21 cellular contexts compared by ENCODE assay signal in genomic region chr7:138658889-138659288, GRCh38. TPM values are rescaled to one million over a fixed set of nuclear protein-coding genes. Genes with fewer than 3 reads are reported as not detected.
A peak's percentile ranks its signal among the peaks of the same experiment; 100 is the strongest.
DNase-seq lines count a peak whose midpoint lies in the region; ATAC-seq and TF ChIP-seq lines count a peak whose summit lies in the region.
"Had no signal": no experiment of that assay in that cellular context is flagged by ENCODE, and none has a peak within 500 bp of the region (broad histone marks: within the 10 kb centered on the region; RNA-seq: fewer than 3 reads in every experiment).

No MANE protein-coding gene starts in this region.

- BruUV-seq in Caco-2 (replicated peaks; lab: Mats Ljungman, UMichigan): no TSS peak

- TF ChIP-seq CTCF in Caco-2 (IDR thresholded peaks at IDR 0.05; ENCODE audit: insufficient read depth in 1 of 2, low read depth in 1 of 2, low read length in 1 of 2, severe bottlenecking in 1 of 2, unreplicated experiment in 1 of 2) (no peak), GM23338 (conservative IDR thresholded peaks at IDR 0.05; ENCODE audit: low read depth in 2 of 2) (no peak), mesothelial cell of epicardium (IDR thresholded peaks at IDR 0.05; ENCODE audit: unreplicated experiment) (no peak), right atrium auricular region (IDR thresholded peaks at IDR 0.05) (no peak)

- H3K4me1 Mint-ChIP-seq in Caco-2 (ENCODE audit: low read depth, unreplicated experiment) (peaks cover 35% of the 10 kb centered on the region), GM23338 (peaks cover 35% of the 10 kb centered on the region), mesothelial cell of epicardium (peaks cover 47% of the 10 kb centered on the region)
- H3K4me1 Mint-ChIP-seq: CD4-positive, CD25-positive, alpha-beta regulatory T cell had no signal

- H3K27ac Mint-ChIP-seq in Caco-2 (ENCODE audit: unreplicated experiment) (peak overlapping the region; percentile 82), GM23338 (peak overlapping the region; percentile 72; the same call in 1 of the 2 replicates), mesothelial cell of epicardium (peak overlapping the region; percentile 82)
- H3K27ac Mint-ChIP-seq: CD4-positive, CD25-positive, alpha-beta regulatory T cell; CD8-positive, alpha-beta memory T cell had no signal

- H3K9me3 Mint-ChIP-seq in Caco-2 (ENCODE audit: unreplicated experiment): no peaks in the 10 kb centered on the region
- H3K9me3 Mint-ChIP-seq in GM23338: peaks cover 32% of the 10 kb centered on the region
- peaks cover 14% of the 10 kb centered on the region for H3K9me3 Mint-ChIP-seq in mesothelial cell of epicardium

- H3K79me2 ChIP-seq in GM23338 (replicated peaks; ENCODE audit: insufficient read depth): no peaks in the 10 kb centered on the region

- H3K9me2 ChIP-seq in GM23338 (ENCODE audit: insufficient read depth): peaks cover 9% of the 10 kb centered on the region

- no peaks in the 10 kb centered on the region for H4K20me1 ChIP-seq in GM23338 (replicated peaks; ENCODE audit: insufficient read depth)

- intact Hi-C loops in Caco-2 (cut with micrococcal nuclease; ENCODE audit: unreplicated experiment): no loop called here

- H3K4me2 ChIP-seq in GM23338: no peak overlapping the region

- no peaks in the 10 kb centered on the region for H3F3A ChIP-seq in GM23338 (replicated peaks; ENCODE audit: low read depth)

- POLR2A ChIA-PET in Caco-2 (lab: Charles Lee): no interaction called here

- H3K36me3 Mint-ChIP-seq in Caco-2 (ENCODE audit: insufficient read depth, unreplicated experiment): peaks cover 6% of the 10 kb centered on the region
- peaks cover 19% of the 10 kb centered on the region for H3K36me3 Mint-ChIP-seq in GM23338 (ENCODE audit: low read depth)
- peaks cover 13% of the 10 kb centered on the region for H3K36me3 Mint-ChIP-seq in mesothelial cell of epicardium
- H3K36me3 Mint-ChIP-seq: CD4-positive, CD25-positive, alpha-beta regulatory T cell; CD8-positive, alpha-beta memory T cell had no signal

- no peak overlapping the region for H3K4me3 ChIP-seq in Caco-2 (ENCODE audit: low read depth, low read length)
- no peak overlapping the region for H3K4me3 ChIP-seq in GM23338
- no peak overlapping the region for H3K4me3 ChIP-seq in right atrium auricular region
- H3K4me3 ChIP-seq: K562 had no signal

- H3K36me3 ChIP-seq in Caco-2 (ENCODE audit: control insufficient read depth, insufficient read depth, low read length) (no peaks in the 10 kb centered on the region), GM23338 (ENCODE audit: insufficient read depth) (no peaks in the 10 kb centered on the region; the same call in 1 of the 2 replicates), right atrium auricular region (no peaks in the 10 kb centered on the region)
- H3K36me3 ChIP-seq: BE2C had no signal

- CTCF ChIA-PET in Caco-2 (lab: Charles Lee): no interaction called here

- H3K27me3 Mint-ChIP-seq in Caco-2 (ENCODE audit: insufficient read depth, unreplicated experiment) (no peaks in the 10 kb centered on the region), GM23338 (ENCODE audit: insufficient read depth, low read depth, poor library complexity) (peaks cover 10% of the 10 kb centered on the region), mesothelial cell of epicardium (ENCODE audit: low read depth) (no peaks in the 10 kb centered on the region)

- H3K9me3 ChIP-seq in Caco-2: peaks cover 13% of the 10 kb centered on the region
- peaks cover 0 to 11% of the 10 kb centered on the region in 2 donors for H3K9me3 ChIP-seq in right atrium auricular region
- H3K9me3 ChIP-seq: BE2C had no signal

- H3K4me1 ChIP-seq in Caco-2: peaks cover 58% of the 10 kb centered on the region
- H3K4me1 ChIP-seq in GM23338 (ENCODE audit: insufficient read depth): peaks cover 26% of the 10 kb centered on the region
- no peaks in the 10 kb centered on the region for H3K4me1 ChIP-seq in right atrium auricular region

- H3K27ac ChIP-seq in GM23338 (ENCODE audit: low read depth) (no peak overlapping the region), right atrium auricular region (no peak overlapping the region)

- H3K27me3 ChIP-seq in Caco-2 (replicated peaks; ENCODE audit: control insufficient read depth, insufficient read depth, low read length) (no peaks in the 10 kb centered on the region), GM23338 (ENCODE audit: insufficient read depth) (no peaks in the 10 kb centered on the region), right atrium auricular region (no peaks in the 10 kb centered on the region)
- H3K27me3 ChIP-seq: BE2C had no signal

- no peak overlapping the region for H2AFZ ChIP-seq in GM23338

- DNase-seq in Caco-2 (no peak), GM23338 (ENCODE audit: low spot score) (peak; percentile 66), amniotic epithelial cell (ENCODE audit: low read depth) (peak; percentile 28), mesothelial cell of epicardium (ENCODE audit: low spot score in 2 of 2, unreplicated experiment in 2 of 2) (no peak), NCI-H2196 (lab: John Stamatoyannopoulos, UW; ENCODE audit: unreplicated experiment) (no peak), right atrium auricular region (ENCODE audit: low spot score) (no peak)
- DNase-seq in stimulated activated CD4-positive, alpha-beta T cell treated with anti-CD3 and anti-CD28 coated beads, Interleukin-12 subunit alpha, Interleukin-12 subunit beta, amount 100 ng/mL, for 4 hours: no peak
- DNase-seq: ACHN; BE2C; C1 segment of cervical spinal cord; CD4-positive, CD25-positive, alpha-beta regulatory T cell; CD8-positive, alpha-beta memory T cell; COR-L47; DMS153; DND-41; EL; HCEC 1CT; IMR-90 had no signal

- H3K4me3 Mint-ChIP-seq in Caco-2 (ENCODE audit: unreplicated experiment): no peak overlapping the region
- H3K4me3 Mint-ChIP-seq in GM23338: no peak overlapping the region
- H3K4me3 Mint-ChIP-seq in mesothelial cell of epicardium: no peak overlapping the region
- H3K4me3 Mint-ChIP-seq: CD4-positive, CD25-positive, alpha-beta regulatory T cell; CD8-positive, alpha-beta memory T cell had no signal

- peak; percentile 23; the same call in 2 of the 3 replicates for ATAC-seq in GM23338
- ATAC-seq: K562 had no signal

TF ChIP-seq in GM23338, 12 proteins besides CTCF, POLR2A, EP300 and RAD21:
- no peak for TF ChIP-seq POLR2AphosphoS5 (IDR thresholded peaks at IDR 0.05; ENCODE audit: low read depth)
- peak; percentile 26; the same call in 1 of the 2 replicates for TF ChIP-seq NANOG (IDR thresholded peaks at IDR 0.05; ENCODE audit: borderline replicate concordance)

RNA-seq across cellular contexts. Expression of gene SVOPL, which starts 42.3 kb away (rescaled TPM):
- 0.27 TPM in 1 of 2 replicates, not detected in the other for total RNA-seq in Caco-2 (2022)
- total RNA-seq in GM23338 (2014; rRNA removed; shearing (Covaris generic)): 0.70 and 1.4 TPM in 2 replicates
- polyA plus RNA-seq in GM23338 (2016; fragmentation: Nextera tagmentation; extraction: Ambion mirVana): 2.1 and 2.6 TPM in 2 replicates
- total RNA-seq in mesothelial cell of epicardium: 1.1 TPM in 3 replicates
- not detected for total RNA-seq in right atrium auricular region
- total RNA-seq: A172; CD4-positive, CD25-positive, alpha-beta regulatory T cell; CD8-positive, alpha-beta memory T cell; H4; IMR-90; K562 had no signal
- polyA plus RNA-seq: CD8-positive, alpha-beta memory T cell; IMR-90 had no signal

Comparison
In these comparisons a context has a peak if more than half of its experiments do, and no peak if none do; other contexts are left out.
1. DNase-seq: peak in GM23338 (single experiment) and amniotic epithelial cell (single experiment); none in Caco-2 (0 of 2), mesothelial cell of epicardium (0 of 2), NCI-H2196 (single experiment), right atrium auricular region (single experiment) and stimulated activated CD4-positive, alpha-beta T cell treated with anti-CD3 and anti-CD28 coated beads, Interleukin-12 subunit alpha, Interleukin-12 subunit beta, amount 100 ng/mL, for 4 hours (single experiment).
2. Peak in every context shown above with its lines, with median percentiles within 50 percentile points of each other: H3K27ac Mint-ChIP-seq.